In genomic region chr6:147248859-147249258, GRCh38 we compare ENCODE assay signal across 14 cellular contexts. TPM values are rescaled to one million over a fixed set of nuclear protein-coding genes. Genes with fewer than 3 reads are reported as not detected.
A peak's percentile ranks its signal among the peaks of the same experiment; 100 is the strongest.
DNase-seq lines count a peak whose midpoint lies in the region; ATAC-seq and TF ChIP-seq lines count a peak whose summit lies in the region.
"Had no signal": no experiment of that assay in that cellular context is flagged by ENCODE, and none has a peak within 500 bp of the region (broad histone marks: within the 10 kb centered on the region; RNA-seq: fewer than 3 reads in every experiment).

No MANE protein-coding gene starts in this region.

- TF ChIP-seq CTCF in WTC11 (IDR thresholded peaks at IDR 0.05) (no peak), neural crest cell (conservative IDR thresholded peaks at IDR 0.05) (no peak)

- peaks cover 19% of the 10 kb centered on the region for H3K9me3 Mint-ChIP-seq in WTC11
- H3K9me3 Mint-ChIP-seq in neural crest cell, result peaks cover 9% of the 10 kb centered on the region

- H3K4me1 Mint-ChIP-seq in WTC11 (peaks cover 28% of the 10 kb centered on the region), neural crest cell (peaks cover 27% of the 10 kb centered on the region)

- H3K27me3 Mint-ChIP-seq in WTC11 (ENCODE audit: low read depth), result no peaks in the 10 kb centered on the region
- H3K27me3 Mint-ChIP-seq in neural crest cell (ENCODE audit: low read depth), result no peaks in the 10 kb centered on the region

- H3K27ac Mint-ChIP-seq in WTC11, result peak overlapping the region; percentile 63
- H3K27ac Mint-ChIP-seq in neural crest cell (ENCODE audit: unreplicated experiment), result peak overlapping the region; percentile 60
- H3K27ac Mint-ChIP-seq: CD8-positive, alpha-beta T cell had no signal

- H3K36me3 Mint-ChIP-seq in WTC11 (peaks cover 44% of the 10 kb centered on the region), neural crest cell (ENCODE audit: low read depth) (peaks cover 44% of the 10 kb centered on the region)

- CTCF ChIA-PET in WTC11 (lab: Charles Lee), result interaction anchor here (1.3 kb wide), 1 partner anchor 44 kb away, joined by 3 read pairs; no protein-coding TSS in a partner anchor

- POLR2A ChIA-PET in WTC11 (lab: Charles Lee), result no interaction called here

- H3K4me3 Mint-ChIP-seq in WTC11 (no peak overlapping the region), neural crest cell (no peak overlapping the region)
- H3K4me3 Mint-ChIP-seq: CD8-positive, alpha-beta T cell had no signal

- DNase-seq in WTC11 (ENCODE audit: low spot score) (peak; percentile 13), iPS DF 19.7 (ENCODE audit: low read depth, low spot score) (peak; percentile 45), neural crest cell (ENCODE audit: low read depth, low spot score) (no peak), NCI-H446 (lab: John Stamatoyannopoulos, UW) (no peak), RKO (ENCODE audit: low spot score) (no peak)
- no peak for DNase-seq in stimulated activated CD4-positive, alpha-beta T cell treated with anti-CD3 and anti-CD28 coated beads, Interleukin-15, amount 100 ng/mL, for 24 hours
- DNase-seq: BE2C; CD8-positive, alpha-beta T cell; COR-L47; DMS153; DMS79 treated with DMSO at 0.1 percent for 48 hours; GDM1 had no signal

- ATAC-seq in WTC11 (peak; percentile 91), HG03571 (IDR thresholded peaks at IDR 0.05; ENCODE audit: unreplicated experiment) (no peak)
- ATAC-seq: A549; CD8-positive, alpha-beta T cell had no signal

TF ChIP-seq in WTC11, 78 proteins besides CTCF, POLR2A, EP300 and RAD21:
- TF ChIP-seq NFYB (CRISPR knock-in tag; conservative IDR thresholded peaks at IDR 0.05; ENCODE audit: low read depth) (no peak), ZNF396 (CRISPR knock-in tag; IDR thresholded peaks at IDR 0.05; ENCODE audit: borderline replicate concordance) (no peak), MYBL2 (CRISPR knock-in tag; IDR thresholded peaks at IDR 0.05) (no peak), ATF2 (CRISPR knock-in tag; IDR thresholded peaks at IDR 0.05; ENCODE audit: borderline replicate concordance, low read depth) (no peak), E2F1 (CRISPR knock-in tag; IDR thresholded peaks at IDR 0.05) (no peak), ETV6 (CRISPR knock-in tag; IDR thresholded peaks at IDR 0.05) (no peak), ZNF317 (CRISPR knock-in tag; IDR thresholded peaks at IDR 0.05; ENCODE audit: borderline replicate concordance, low read depth) (no peak), E2F5 (CRISPR knock-in tag; IDR thresholded peaks at IDR 0.05) (no peak), PRRX2 (CRISPR knock-in tag; IDR thresholded peaks at IDR 0.05) (no peak), JUN (CRISPR knock-in tag; IDR thresholded peaks at IDR 0.05) (no peak), ZNF671 (CRISPR knock-in tag; IDR thresholded peaks at IDR 0.05) (no peak), CBFB (CRISPR knock-in tag; IDR thresholded peaks at IDR 0.05; ENCODE audit: low read depth) (no peak), ATF1 (CRISPR knock-in tag; IDR thresholded peaks at IDR 0.05) (no peak), SP1 (CRISPR knock-in tag; conservative IDR thresholded peaks at IDR 0.05) (no peak), SMAD3 (CRISPR knock-in tag; IDR thresholded peaks at IDR 0.05; ENCODE audit: borderline replicate concordance) (no peak), CREB1 (CRISPR knock-in tag; IDR thresholded peaks at IDR 0.05) (no peak)

RNA-seq across cellular contexts. Expression of gene STXBP5, which starts 44.6 kb away (rescaled TPM):
- total RNA-seq in WTC11 (2021) (9.9 to 13.2 TPM (median 9.9 TPM) in 3 replicates), neural crest cell (10.7 and 12.4 TPM in 2 replicates)

Comparison
In these comparisons a context has a peak if more than half of its experiments do, and no peak if none do; other contexts are left out.
1. DNase-seq: peak in WTC11 (single experiment) and iPS DF 19.7 (single experiment); none in neural crest cell (single experiment), NCI-H446 (0 of 2), stimulated activated CD4-positive, alpha-beta T cell treated with anti-CD3 and anti-CD28 coated beads, Interleukin-15, amount 100 ng/mL, for 24 hours (single experiment) and RKO (single experiment).